Comparison of ENCODE assay signal across 11 cellular contexts in genomic region chr17:40310882-40311391, GRCh38. TPM values are rescaled to one million over a fixed set of nuclear protein-coding genes. Genes with fewer than 3 reads are reported as not detected.
DNase-seq lines count a peak whose midpoint lies in the region; ATAC-seq and TF ChIP-seq lines count a peak whose summit lies in the region.
"Had no signal": no experiment of that assay in that cellular context is flagged by ENCODE, and none has a peak within 500 bp of the region (broad histone marks: within the 10 kb centered on the region; RNA-seq: fewer than 3 reads in every experiment).

No MANE protein-coding gene starts in this region.

- WGBS in esophagus squamous epithelium, 2 donors: 57 to 67% methylated on average over 5 to 6 of the region's 7 CpGs

- peak in 1 of 7 experiments; percentile 46 for DNase-seq in CD8-positive, alpha-beta T cell
- DNase-seq in Panc1 (ENCODE audit: low read depth, low spot score): no peak
- no peak for DNase-seq in esophagus squamous epithelium (lab: John Stamatoyannopoulos, UW)
- no peak for DNase-seq in osteocyte (ENCODE audit: extremely low spot score, unreplicated experiment)
- DNase-seq in GM19240 (ENCODE audit: insufficient read length, low spot score): no peak
- DNase-seq in OCI-M2 (lab: John Stamatoyannopoulos, UW; ENCODE audit: unreplicated experiment): no peak
- no peak for DNase-seq in NCI-H748 treated with DMSO at 0.1 percent for 48 hours (lab: John Stamatoyannopoulos, UW)
- DNase-seq in NAMALWA (ENCODE audit: low spot score): no peak
- DNase-seq: activated naive CD4-positive, alpha-beta T cell treated with anti-CD3 and anti-CD28 coated beads, Interleukin-2, amount 50 U/mL, for 16 hours; CD4-positive, alpha-beta T cell had no signal

- no TSS peak for BruUV-seq in Panc1 (replicated peaks; lab: Mats Ljungman, UMichigan)

- no peak overlapping the region for H3K27ac ChIP-seq in CD8-positive, alpha-beta T cell (ENCODE audit: low read depth, low read length)
- H3K27ac ChIP-seq in Panc1 (ENCODE audit: low read length): peak overlapping the region; percentile 95
- H3K27ac ChIP-seq in esophagus squamous epithelium: peak overlapping the region; percentile 22 to 78 (median 52)

- in situ Hi-C loops in Panc1 (cut with HindIII; ENCODE audit: low pct_unique_long_range_greater_than_20kb, low sequenced_read_pairs): no loop called here

- H3K27me3 Mint-ChIP-seq in CD8-positive, alpha-beta T cell (ENCODE audit: low read depth): no peaks in the 10 kb centered on the region
- H3K27me3 Mint-ChIP-seq in osteocyte (ENCODE audit: unreplicated experiment): no peaks in the 10 kb centered on the region
- H3K27me3 Mint-ChIP-seq: CD4-positive, alpha-beta T cell had no signal

- no peaks in the 10 kb centered on the region for H3K36me3 ChIP-seq in CD8-positive, alpha-beta T cell (ENCODE audit: insufficient read depth, low read length)
- H3K36me3 ChIP-seq in Panc1 (ENCODE audit: control insufficient read depth, insufficient read depth, low read length) (no peaks in the 10 kb centered on the region), esophagus squamous epithelium (no peaks in the 10 kb centered on the region)

- no peak overlapping the region for H3K4me3 Mint-ChIP-seq in CD8-positive, alpha-beta T cell
- peak overlapping the region; percentile 35 for H3K4me3 Mint-ChIP-seq in osteocyte (ENCODE audit: unreplicated experiment)
- H3K4me3 Mint-ChIP-seq: CD4-positive, alpha-beta T cell; T-helper 1 cell treated with Interleukin-12 subunit alpha and Interleukin-12 subunit beta and Interleukin-4 antibody, amounts not matched to agents 30 μg/mL and 1 μg/mL, for 36 hours had no signal

- H3K4me1 Mint-ChIP-seq in CD8-positive, alpha-beta T cell (ENCODE audit: low read depth): peaks cover 30% of the 10 kb centered on the region
- peaks cover 18% of the 10 kb centered on the region for H3K4me1 Mint-ChIP-seq in osteocyte (ENCODE audit: unreplicated experiment)

- peak overlapping the region; percentile 49 for H3K4me3 ChIP-seq in CD8-positive, alpha-beta T cell (ENCODE audit: low read depth, low read length)
- H3K4me3 ChIP-seq in Panc1 (ENCODE audit: low read depth in 2 of 2, low read length in 2 of 2): peak overlapping the region; percentile 14 to 81
- H3K4me3 ChIP-seq in esophagus squamous epithelium: no peak overlapping the region

- ATAC-seq in CD8-positive, alpha-beta T cell: no peak
- ATAC-seq in Panc1: no peak

- CTCF ChIA-PET in CD8-positive, alpha-beta T cell (lab: Charles Lee): interaction anchor here (0.8 to 34.6 kb wide), 6 partner anchors 8 to 223 kb away, joined by 3 to 1103 read pairs (median 4); partner anchors contain the start of gene GJD3
- CTCF ChIA-PET in Panc1 (lab: Charles Lee): interaction anchor here (0.6 kb wide), 1 partner anchor 292 kb away, joined by 3 read pairs; no protein-coding TSS in a partner anchor

- H3K9me3 ChIP-seq in CD8-positive, alpha-beta T cell (ENCODE audit: low read length): no peaks in the 10 kb centered on the region
- H3K9me3 ChIP-seq in Panc1 (ENCODE audit: control insufficient read depth, insufficient read depth, low read depth, low read length) (no peaks in the 10 kb centered on the region), esophagus squamous epithelium (no peaks in the 10 kb centered on the region)

- H3K36me3 Mint-ChIP-seq in CD8-positive, alpha-beta T cell: no peaks in the 10 kb centered on the region
- no peaks in the 10 kb centered on the region for H3K36me3 Mint-ChIP-seq in osteocyte (ENCODE audit: unreplicated experiment)

- H3K27me3 ChIP-seq in CD8-positive, alpha-beta T cell (ENCODE audit: insufficient read depth, low read length): no peaks in the 10 kb centered on the region
- H3K27me3 ChIP-seq in Panc1 (ENCODE audit: control insufficient read depth, insufficient read depth, low read length): no peaks in the 10 kb centered on the region
- no peaks in the 10 kb centered on the region for H3K27me3 ChIP-seq in esophagus squamous epithelium

- no peaks in the 10 kb centered on the region for H3K9me3 Mint-ChIP-seq in CD8-positive, alpha-beta T cell
- no peaks in the 10 kb centered on the region for H3K9me3 Mint-ChIP-seq in osteocyte (ENCODE audit: unreplicated experiment)
- H3K9me3 Mint-ChIP-seq: CD4-positive, alpha-beta T cell; T-helper 1 cell treated with Interleukin-12 subunit alpha and Interleukin-12 subunit beta and Interleukin-4 antibody, amounts not matched to agents 30 μg/mL and 1 μg/mL, for 36 hours had no signal

- POLR2A ChIA-PET in CD8-positive, alpha-beta T cell (lab: Charles Lee): interaction anchor here (0.6 to 7.4 kb wide), 5 partner anchors 11 to 291 kb away, joined by 3 to 51 read pairs (median 3); no protein-coding TSS in a partner anchor
- POLR2A ChIA-PET in Panc1 (lab: Charles Lee): no interaction called here

- no peak for TF ChIP-seq CTCF in CD8-positive, alpha-beta T cell (IDR thresholded peaks at IDR 0.05)
- TF ChIP-seq CTCF in Panc1 (IDR thresholded peaks at IDR 0.05) (no peak), esophagus squamous epithelium (IDR thresholded peaks at IDR 0.05) (no peak), osteocyte (IDR thresholded peaks at IDR 0.05) (no peak)

- intact Hi-C loops in CD8-positive, alpha-beta T cell (cut with DNase I, micrococcal nuclease): loop anchor here in 1 of 2 experiments (2.0 to 10.0 kb wide), 2 partner anchors 36 to 536 kb away; no protein-coding TSS in a partner anchor
- intact Hi-C loops in Panc1 (cut with micrococcal nuclease; ENCODE audit: unreplicated experiment) (no loop called here), esophagus squamous epithelium (cut with DNase I) (no loop called here)

- no peak for TF ChIP-seq POLR2A in esophagus squamous epithelium (IDR thresholded peaks at IDR 0.05)

- no peak overlapping the region for H3K27ac Mint-ChIP-seq in CD8-positive, alpha-beta T cell
- peak overlapping the region; percentile 95 for H3K27ac Mint-ChIP-seq in osteocyte (ENCODE audit: unreplicated experiment)
- H3K27ac Mint-ChIP-seq: CD4-positive, alpha-beta T cell had no signal

- peaks cover 86% of the 10 kb centered on the region for H3K4me1 ChIP-seq in CD8-positive, alpha-beta T cell (ENCODE audit: insufficient read depth, low read length)
- H3K4me1 ChIP-seq in Panc1 (ENCODE audit: control insufficient read depth, insufficient read depth, low read length): peaks cover 93% of the 10 kb centered on the region
- H3K4me1 ChIP-seq in esophagus squamous epithelium: peaks cover 76 to 100% (median 98%) of the 10 kb centered on the region in 3 donors

RNA-seq across cellular contexts. Expression of gene RARA, which starts 2.0 kb away (rescaled TPM):
- total RNA-seq in CD8-positive, alpha-beta T cell: 100 to 1,000 TPM; 133 TPM
- 55.6 TPM for total RNA-seq in Panc1 (2021; ENCODE audit: unreplicated experiment)
- 59.9 TPM for polyA plus RNA-seq in Panc1 (2012; ENCODE audit: insufficient read length)
- total RNA-seq in esophagus squamous epithelium: 10 to 100 TPM in 2 of 4 donors, 1 to 10 TPM in 2; 6.7 to 14.2 (median 10.8) TPM
- 62.6 and 65.2 TPM in 2 replicates for total RNA-seq in osteocyte

RNA-seq across cellular contexts. Expression of gene CDC6, which starts 23.3 kb away (rescaled TPM):
- 1 to 10 TPM; 2.0 to 2.9 TPM for total RNA-seq in CD8-positive, alpha-beta T cell
- total RNA-seq in Panc1 (2021; ENCODE audit: unreplicated experiment) (66.3 TPM), esophagus squamous epithelium (10 to 100 TPM in 2 of 4 donors, 1 to 10 TPM in 2; 2.9 to 17.8 (median 9.8) TPM), osteocyte (6.7 and 10.8 TPM in 2 replicates)
- polyA plus RNA-seq in Panc1 (2012; ENCODE audit: insufficient read length): 24.3 TPM

RNA-seq across cellular contexts. Expression of gene GJD3, which starts 53.6 kb away (rescaled TPM):
- total RNA-seq in CD8-positive, alpha-beta T cell: not detected
- total RNA-seq in Panc1 (2021; ENCODE audit: unreplicated experiment) (0.33 TPM), esophagus squamous epithelium (1 to 10 TPM in 1 of 4 donors, under 1 TPM in 2, not detected in 1; 0.38 to 1.7 (median 0.47) TPM), osteocyte (0.40 TPM in 1 of 2 replicates, not detected in the other)
- 5.8 TPM for polyA plus RNA-seq in Panc1 (2012; ENCODE audit: insufficient read length)
- total RNA-seq: CD4-positive, alpha-beta T cell had no signal

Comparison
In these comparisons a context has a peak if more than half of its experiments do, and no peak if none do; other contexts are left out.
1. H3K4me3 ChIP-seq: peak in CD8-positive, alpha-beta T cell (single experiment) and Panc1 (2 of 2); none in esophagus squamous epithelium (0 of 4).